ENCODE assay signal across 18 cellular contexts in the genomic region with DNA sequence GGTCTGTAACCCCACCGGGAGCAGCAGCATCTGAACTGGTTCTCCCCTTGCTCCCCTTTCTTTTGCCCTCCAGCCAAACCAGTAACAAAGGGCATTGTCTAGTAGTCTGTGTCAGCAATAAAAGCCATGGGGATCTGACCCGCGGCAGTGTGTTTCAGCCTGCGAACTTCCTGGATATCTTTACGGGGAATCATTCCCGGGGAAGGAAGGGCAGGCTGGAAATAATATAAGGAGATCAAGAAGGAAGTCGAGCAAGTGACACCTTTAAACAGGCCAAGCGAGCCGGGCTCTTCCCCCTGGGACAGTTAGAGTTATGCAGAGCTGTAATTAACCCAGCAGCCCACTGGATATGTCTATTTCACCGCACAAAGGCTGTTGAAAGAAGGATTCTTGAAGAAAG.
DNase-seq lines count a peak whose midpoint lies in the region; ATAC-seq and TF ChIP-seq lines count a peak whose summit lies in the region.
"Had no signal": no experiment of that assay in that cellular context is flagged by ENCODE, and none has a peak within 500 bp of the region (broad histone marks: within the 10 kb centered on the region; RNA-seq: fewer than 3 reads in every experiment).

No MANE protein-coding gene starts in this region.

- no peak for ATAC-seq in GM19452 (IDR thresholded peaks at IDR 0.05; ENCODE audit: unreplicated experiment)
- ATAC-seq: GM23338 had no signal

- peak; percentile 82 for DNase-seq in NCI-H69 (lab: John Stamatoyannopoulos, UW)
- DNase-seq in left kidney (ENCODE audit: low read depth, low spot score), result peak; percentile 80
- peak; percentile 16 for DNase-seq in neural progenitor cell (ENCODE audit: low spot score)
- no peak for DNase-seq in ureter (ENCODE audit: low spot score)
- DNase-seq in GM19238 (ENCODE audit: insufficient read length, low spot score), result no peak
- no peak for DNase-seq in thyroid gland
- DNase-seq: 8988T, Kasumi-1, MG63, NCI-H1417, NCI-H1694 treated with DMSO at 0.1 percent for 48 hours, NCI-H524 treated with DMSO at 0.1 percent for 48 hours, Right ventricle myocardium superior had no signal

- H3K4me1 Mint-ChIP-seq in neural progenitor cell, result peaks cover 29% of the 10 kb centered on the region
- H3K4me1 Mint-ChIP-seq: CD14-positive monocyte had no signal

- no peaks in the 10 kb centered on the region for H3F3A ChIP-seq in neural progenitor cell (ENCODE audit: low read depth)

- no peak overlapping the region for H3K4me3 ChIP-seq in BLaER1
- no peak overlapping the region for H3K4me3 ChIP-seq in neural progenitor cell
- no peak overlapping the region for H3K4me3 ChIP-seq in thyroid gland (replicated peaks in 1 of 3)
- H3K4me3 ChIP-seq: GM23338, HAP-1, MG63 had no signal

- H3K4me2 ChIP-seq in BLaER1, result peak overlapping the region; percentile 59
- H3K4me2 ChIP-seq in neural progenitor cell, result no peak overlapping the region
- H3K4me2 ChIP-seq: GM23338 had no signal

- H3K9me3 Mint-ChIP-seq in neural progenitor cell, result no peaks in the 10 kb centered on the region
- H3K9me3 Mint-ChIP-seq: CD14-positive monocyte, GM23338 had no signal

- WGBS in thyroid gland, 2 donors, result 66 to 67% methylated on average over 10 of the region's 10 CpGs

- H3K27me3 Mint-ChIP-seq in neural progenitor cell (ENCODE audit: insufficient read depth, low read depth), result peaks cover 2% of the 10 kb centered on the region

- no peak for TF ChIP-seq CTCF in neural progenitor cell (IDR thresholded peaks at IDR 0.05)
- TF ChIP-seq CTCF in thyroid gland (IDR thresholded peaks at IDR 0.05), result no peak

- H3K36me3 ChIP-seq in BLaER1, result no peaks in the 10 kb centered on the region
- no peaks in the 10 kb centered on the region for H3K36me3 ChIP-seq in neural progenitor cell
- H3K36me3 ChIP-seq in thyroid gland, result no peaks in the 10 kb centered on the region
- H3K36me3 ChIP-seq: HAP-1, MG63 had no signal

- no peak overlapping the region for H2AFZ ChIP-seq in neural progenitor cell (replicated peaks)
- H2AFZ ChIP-seq: GM23338 had no signal

- no peak for TF ChIP-seq POLR2A in thyroid gland (IDR thresholded peaks at IDR 0.05)

- H3K4me1 ChIP-seq in BLaER1, result peaks cover 21% of the 10 kb centered on the region
- H3K4me1 ChIP-seq in neural progenitor cell, result peaks cover 21% of the 10 kb centered on the region
- H3K4me1 ChIP-seq in thyroid gland, result no peaks in the 10 kb centered on the region

- H3K9me3 ChIP-seq in BLaER1, result no peaks in the 10 kb centered on the region
- H3K9me3 ChIP-seq in neural progenitor cell (ENCODE audit: low read depth), result no peaks in the 10 kb centered on the region
- no peaks in the 10 kb centered on the region for H3K9me3 ChIP-seq in thyroid gland
- H3K9me3 ChIP-seq: HAP-1, MG63 had no signal

- H3K27ac ChIP-seq in BLaER1 (no peak overlapping the region), neural progenitor cell (no peak overlapping the region), thyroid gland (no peak overlapping the region)

- no peaks in the 10 kb centered on the region for H3K36me3 Mint-ChIP-seq in neural progenitor cell
- H3K36me3 Mint-ChIP-seq: CD14-positive monocyte had no signal

- H3K4me3 Mint-ChIP-seq in neural progenitor cell, result no peak overlapping the region
- H3K4me3 Mint-ChIP-seq: CD14-positive monocyte, GM23338 had no signal

- H3K79me2 ChIP-seq in neural progenitor cell (ENCODE audit: low read depth), result no peaks in the 10 kb centered on the region

- H3K27me3 ChIP-seq in BLaER1, result no peaks in the 10 kb centered on the region
- H3K27me3 ChIP-seq in neural progenitor cell, result no peaks in the 10 kb centered on the region
- H3K27me3 ChIP-seq in thyroid gland, result no peaks in the 10 kb centered on the region
- H3K27me3 ChIP-seq: MG63 had no signal

- intact Hi-C loops in thyroid gland (cut with DNase I), result no loop called here

- H4K20me1 ChIP-seq in BLaER1 (no peaks in the 10 kb centered on the region), neural progenitor cell (ENCODE audit: low read depth) (no peaks in the 10 kb centered on the region)

- no peak overlapping the region for H3K27ac Mint-ChIP-seq in neural progenitor cell
- H3K27ac Mint-ChIP-seq: CD14-positive monocyte, GM23338 had no signal

- H3K9ac ChIP-seq in BLaER1 (no peak overlapping the region), neural progenitor cell (no peak overlapping the region)

Comparison
In these comparisons a context has a peak if more than half of its experiments do, and no peak if none do; other contexts are left out.
1. DNase-seq: peak in NCI-H69 (single experiment), left kidney (single experiment) and neural progenitor cell (single experiment); none in ureter (single experiment), GM19238 (single experiment) and thyroid gland (0 of 2).